1 cellular context compared by ENCODE assay signal in the genomic region with DNA sequence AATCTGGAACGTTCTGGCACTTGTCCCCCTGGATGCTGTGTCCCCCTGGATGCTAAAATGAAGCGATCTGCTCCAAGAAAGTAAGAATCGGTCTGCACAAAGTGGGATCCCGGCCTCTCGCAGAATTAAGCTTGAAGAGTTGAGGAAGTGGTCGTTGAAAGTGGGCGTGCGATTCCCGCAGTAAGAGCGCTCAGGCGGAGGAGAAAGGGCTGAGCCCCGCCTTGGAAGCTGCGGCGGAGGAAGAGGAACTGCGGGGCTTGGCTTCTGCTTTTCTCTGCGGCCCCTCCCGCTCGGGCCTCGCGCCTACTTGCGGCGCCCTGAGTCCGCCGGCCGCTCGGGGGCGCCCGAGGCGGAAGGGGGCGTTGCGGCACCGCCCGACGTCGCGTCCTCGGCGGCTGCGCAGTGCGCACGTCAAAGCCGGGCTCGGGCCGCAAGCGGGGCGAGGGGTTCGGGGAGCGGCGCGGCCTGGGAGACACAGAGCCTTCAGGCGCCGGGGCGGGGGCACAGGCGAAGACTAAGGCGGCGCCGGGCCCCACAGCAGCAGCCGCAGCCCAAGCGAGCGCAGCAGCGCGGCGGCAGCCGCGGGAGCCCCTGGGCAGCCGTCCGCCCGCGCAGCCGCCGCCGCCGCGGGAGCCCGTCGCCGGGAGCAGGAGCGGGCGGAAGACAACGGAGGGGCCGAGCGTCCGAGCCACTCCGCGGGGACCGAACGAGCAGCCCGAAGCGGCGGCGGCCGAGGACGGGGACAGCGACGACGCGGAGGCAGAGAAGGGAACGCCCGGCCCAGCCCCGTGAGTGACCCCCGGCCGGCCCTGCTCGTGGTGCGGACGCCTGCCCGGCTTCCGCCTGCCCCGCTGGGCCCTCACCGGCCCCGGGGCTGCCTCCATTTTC.
A peak's percentile ranks its signal among the peaks of the same experiment; 100 is the strongest.
TF ChIP-seq lines count a peak whose summit lies in the region.

A gene (plus strand): TSS at position 400 of the 888 bp plus-strand sequence. CDS start 47,160 bp downstream, outside the sequence.

TF ChIP-seq in HepG2, 621 proteins besides CTCF, POLR2A, EP300 and RAD21 (continued from another document and continues in another):
- TF ChIP-seq, protein P1, sequence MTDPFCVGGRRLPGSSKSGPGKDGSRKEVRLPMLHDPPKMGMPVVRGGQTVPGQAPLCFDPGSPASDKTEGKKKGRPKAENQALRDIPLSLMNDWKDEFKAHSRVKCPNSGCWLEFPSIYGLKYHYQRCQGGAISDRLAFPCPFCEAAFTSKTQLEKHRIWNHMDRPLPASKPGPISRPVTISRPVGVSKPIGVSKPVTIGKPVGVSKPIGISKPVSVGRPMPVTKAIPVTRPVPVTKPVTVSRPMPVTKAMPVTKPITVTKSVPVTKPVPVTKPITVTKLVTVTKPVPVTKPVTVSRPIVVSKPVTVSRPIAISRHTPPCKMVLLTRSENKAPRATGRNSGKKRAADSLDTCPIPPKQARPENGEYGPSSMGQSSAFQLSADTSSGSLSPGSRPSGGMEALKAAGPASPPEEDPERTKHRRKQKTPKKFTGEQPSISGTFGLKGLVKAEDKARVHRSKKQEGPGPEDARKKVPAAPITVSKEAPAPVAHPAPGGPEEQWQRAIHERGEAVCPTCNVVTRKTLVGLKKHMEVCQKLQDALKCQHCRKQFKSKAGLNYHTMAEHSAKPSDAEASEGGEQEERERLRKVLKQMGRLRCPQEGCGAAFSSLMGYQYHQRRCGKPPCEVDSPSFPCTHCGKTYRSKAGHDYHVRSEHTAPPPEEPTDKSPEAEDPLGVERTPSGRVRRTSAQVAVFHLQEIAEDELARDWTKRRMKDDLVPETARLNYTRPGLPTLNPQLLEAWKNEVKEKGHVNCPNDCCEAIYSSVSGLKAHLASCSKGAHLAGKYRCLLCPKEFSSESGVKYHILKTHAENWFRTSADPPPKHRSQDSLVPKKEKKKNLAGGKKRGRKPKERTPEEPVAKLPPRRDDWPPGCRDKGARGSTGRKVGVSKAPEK (CRISPR knock-in tag; IDR thresholded peaks at IDR 0.05; ENCODE audit: borderline replicate concordance) = peak; percentile 74; the same call in 1 of the 2 replicates
- TF ChIP-seq, protein P2, sequence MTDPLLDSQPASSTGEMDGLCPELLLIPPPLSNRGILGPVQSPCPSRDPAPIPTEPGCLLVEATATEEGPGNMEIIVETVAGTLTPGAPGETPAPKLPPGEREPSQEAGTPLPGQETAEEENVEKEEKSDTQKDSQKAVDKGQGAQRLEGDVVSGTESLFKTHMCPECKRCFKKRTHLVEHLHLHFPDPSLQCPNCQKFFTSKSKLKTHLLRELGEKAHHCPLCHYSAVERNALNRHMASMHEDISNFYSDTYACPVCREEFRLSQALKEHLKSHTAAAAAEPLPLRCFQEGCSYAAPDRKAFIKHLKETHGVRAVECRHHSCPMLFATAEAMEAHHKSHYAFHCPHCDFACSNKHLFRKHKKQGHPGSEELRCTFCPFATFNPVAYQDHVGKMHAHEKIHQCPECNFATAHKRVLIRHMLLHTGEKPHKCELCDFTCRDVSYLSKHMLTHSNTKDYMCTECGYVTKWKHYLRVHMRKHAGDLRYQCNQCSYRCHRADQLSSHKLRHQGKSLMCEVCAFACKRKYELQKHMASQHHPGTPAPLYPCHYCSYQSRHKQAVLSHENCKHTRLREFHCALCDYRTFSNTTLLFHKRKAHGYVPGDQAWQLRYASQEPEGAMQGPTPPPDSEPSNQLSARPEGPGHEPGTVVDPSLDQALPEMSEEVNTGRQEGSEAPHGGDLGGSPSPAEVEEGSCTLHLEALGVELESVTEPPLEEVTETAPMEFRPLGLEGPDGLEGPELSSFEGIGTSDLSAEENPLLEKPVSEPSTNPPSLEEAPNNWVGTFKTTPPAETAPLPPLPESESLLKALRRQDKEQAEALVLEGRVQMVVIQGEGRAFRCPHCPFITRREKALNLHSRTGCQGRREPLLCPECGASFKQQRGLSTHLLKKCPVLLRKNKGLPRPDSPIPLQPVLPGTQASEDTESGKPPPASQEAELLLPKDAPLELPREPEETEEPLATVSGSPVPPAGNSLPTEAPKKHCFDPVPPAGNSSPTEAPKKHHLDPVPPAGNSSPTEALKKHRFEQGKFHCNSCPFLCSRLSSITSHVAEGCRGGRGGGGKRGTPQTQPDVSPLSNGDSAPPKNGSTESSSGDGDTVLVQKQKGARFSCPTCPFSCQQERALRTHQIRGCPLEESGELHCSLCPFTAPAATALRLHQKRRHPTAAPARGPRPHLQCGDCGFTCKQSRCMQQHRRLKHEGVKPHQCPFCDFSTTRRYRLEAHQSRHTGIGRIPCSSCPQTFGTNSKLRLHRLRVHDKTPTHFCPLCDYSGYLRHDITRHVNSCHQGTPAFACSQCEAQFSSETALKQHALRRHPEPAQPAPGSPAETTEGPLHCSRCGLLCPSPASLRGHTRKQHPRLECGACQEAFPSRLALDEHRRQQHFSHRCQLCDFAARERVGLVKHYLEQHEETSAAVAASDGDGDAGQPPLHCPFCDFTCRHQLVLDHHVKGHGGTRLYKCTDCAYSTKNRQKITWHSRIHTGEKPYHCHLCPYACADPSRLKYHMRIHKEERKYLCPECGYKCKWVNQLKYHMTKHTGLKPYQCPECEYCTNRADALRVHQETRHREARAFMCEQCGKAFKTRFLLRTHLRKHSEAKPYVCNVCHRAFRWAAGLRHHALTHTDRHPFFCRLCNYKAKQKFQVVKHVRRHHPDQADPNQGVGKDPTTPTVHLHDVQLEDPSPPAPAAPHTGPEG (CRISPR knock-in tag; IDR thresholded peaks at IDR 0.05) = no peak; the same call in 1 of the 2 replicates
- TF ChIP-seq, protein P3, sequence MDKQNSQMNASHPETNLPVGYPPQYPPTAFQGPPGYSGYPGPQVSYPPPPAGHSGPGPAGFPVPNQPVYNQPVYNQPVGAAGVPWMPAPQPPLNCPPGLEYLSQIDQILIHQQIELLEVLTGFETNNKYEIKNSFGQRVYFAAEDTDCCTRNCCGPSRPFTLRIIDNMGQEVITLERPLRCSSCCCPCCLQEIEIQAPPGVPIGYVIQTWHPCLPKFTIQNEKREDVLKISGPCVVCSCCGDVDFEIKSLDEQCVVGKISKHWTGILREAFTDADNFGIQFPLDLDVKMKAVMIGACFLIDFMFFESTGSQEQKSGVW (CRISPR knock-in tag; IDR thresholded peaks at IDR 0.05; ENCODE audit: borderline replicate concordance) = no peak
- no peak for TF ChIP-seq RFXANK (CRISPR knock-in tag; IDR thresholded peaks at IDR 0.05)
- peak; percentile 9 for TF ChIP-seq TAF15 (IDR thresholded peaks at IDR 0.05; ENCODE audit: low read depth, low read length, poor library complexity, severe bottlenecking)
- peak; percentile 14; the same call in 1 of the 2 replicates for TF ChIP-seq MTF2 (CRISPR knock-in tag; IDR thresholded peaks at IDR 0.05; ENCODE audit: borderline replicate concordance)
- no peak for TF ChIP-seq FOSL1 (CRISPR knock-in tag; IDR thresholded peaks at IDR 0.05; ENCODE audit: borderline replicate concordance)
- TF ChIP-seq, protein P4, sequence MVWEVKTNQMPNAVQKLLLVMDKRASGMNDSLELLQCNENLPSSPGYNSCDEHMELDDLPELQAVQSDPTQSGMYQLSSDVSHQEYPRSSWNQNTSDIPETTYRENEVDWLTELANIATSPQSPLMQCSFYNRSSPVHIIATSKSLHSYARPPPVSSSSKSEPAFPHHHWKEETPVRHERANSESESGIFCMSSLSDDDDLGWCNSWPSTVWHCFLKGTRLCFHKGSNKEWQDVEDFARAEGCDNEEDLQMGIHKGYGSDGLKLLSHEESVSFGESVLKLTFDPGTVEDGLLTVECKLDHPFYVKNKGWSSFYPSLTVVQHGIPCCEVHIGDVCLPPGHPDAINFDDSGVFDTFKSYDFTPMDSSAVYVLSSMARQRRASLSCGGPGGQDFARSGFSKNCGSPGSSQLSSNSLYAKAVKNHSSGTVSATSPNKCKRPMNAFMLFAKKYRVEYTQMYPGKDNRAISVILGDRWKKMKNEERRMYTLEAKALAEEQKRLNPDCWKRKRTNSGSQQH (CRISPR knock-in tag; IDR thresholded peaks at IDR 0.05; ENCODE audit: low read depth) = 0 out of 2 replicates have a peak, but pooled peaks have one; percentile 48
- TF ChIP-seq, protein P5, sequence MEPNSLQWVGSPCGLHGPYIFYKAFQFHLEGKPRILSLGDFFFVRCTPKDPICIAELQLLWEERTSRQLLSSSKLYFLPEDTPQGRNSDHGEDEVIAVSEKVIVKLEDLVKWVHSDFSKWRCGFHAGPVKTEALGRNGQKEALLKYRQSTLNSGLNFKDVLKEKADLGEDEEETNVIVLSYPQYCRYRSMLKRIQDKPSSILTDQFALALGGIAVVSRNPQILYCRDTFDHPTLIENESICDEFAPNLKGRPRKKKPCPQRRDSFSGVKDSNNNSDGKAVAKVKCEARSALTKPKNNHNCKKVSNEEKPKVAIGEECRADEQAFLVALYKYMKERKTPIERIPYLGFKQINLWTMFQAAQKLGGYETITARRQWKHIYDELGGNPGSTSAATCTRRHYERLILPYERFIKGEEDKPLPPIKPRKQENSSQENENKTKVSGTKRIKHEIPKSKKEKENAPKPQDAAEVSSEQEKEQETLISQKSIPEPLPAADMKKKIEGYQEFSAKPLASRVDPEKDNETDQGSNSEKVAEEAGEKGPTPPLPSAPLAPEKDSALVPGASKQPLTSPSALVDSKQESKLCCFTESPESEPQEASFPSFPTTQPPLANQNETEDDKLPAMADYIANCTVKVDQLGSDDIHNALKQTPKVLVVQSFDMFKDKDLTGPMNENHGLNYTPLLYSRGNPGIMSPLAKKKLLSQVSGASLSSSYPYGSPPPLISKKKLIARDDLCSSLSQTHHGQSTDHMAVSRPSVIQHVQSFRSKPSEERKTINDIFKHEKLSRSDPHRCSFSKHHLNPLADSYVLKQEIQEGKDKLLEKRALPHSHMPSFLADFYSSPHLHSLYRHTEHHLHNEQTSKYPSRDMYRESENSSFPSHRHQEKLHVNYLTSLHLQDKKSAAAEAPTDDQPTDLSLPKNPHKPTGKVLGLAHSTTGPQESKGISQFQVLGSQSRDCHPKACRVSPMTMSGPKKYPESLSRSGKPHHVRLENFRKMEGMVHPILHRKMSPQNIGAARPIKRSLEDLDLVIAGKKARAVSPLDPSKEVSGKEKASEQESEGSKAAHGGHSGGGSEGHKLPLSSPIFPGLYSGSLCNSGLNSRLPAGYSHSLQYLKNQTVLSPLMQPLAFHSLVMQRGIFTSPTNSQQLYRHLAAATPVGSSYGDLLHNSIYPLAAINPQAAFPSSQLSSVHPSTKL (CRISPR knock-in tag; IDR thresholded peaks at IDR 0.05) = peak; percentile 58
- TF ChIP-seq, protein P6, sequence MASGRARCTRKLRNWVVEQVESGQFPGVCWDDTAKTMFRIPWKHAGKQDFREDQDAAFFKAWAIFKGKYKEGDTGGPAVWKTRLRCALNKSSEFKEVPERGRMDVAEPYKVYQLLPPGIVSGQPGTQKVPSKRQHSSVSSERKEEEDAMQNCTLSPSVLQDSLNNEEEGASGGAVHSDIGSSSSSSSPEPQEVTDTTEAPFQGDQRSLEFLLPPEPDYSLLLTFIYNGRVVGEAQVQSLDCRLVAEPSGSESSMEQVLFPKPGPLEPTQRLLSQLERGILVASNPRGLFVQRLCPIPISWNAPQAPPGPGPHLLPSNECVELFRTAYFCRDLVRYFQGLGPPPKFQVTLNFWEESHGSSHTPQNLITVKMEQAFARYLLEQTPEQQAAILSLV (CRISPR knock-in tag; IDR thresholded peaks at IDR 0.05; ENCODE audit: borderline replicate concordance) = 0 out of 2 replicates have a peak, but pooled peaks have one; percentile 67
- TF ChIP-seq RBAK (CRISPR knock-in tag; IDR thresholded peaks at IDR 0.05) = no peak
- peak; percentile 89; the same call in 1 of the 2 replicates for TF ChIP-seq ZNF329 (CRISPR knock-in tag; IDR thresholded peaks at IDR 0.05; ENCODE audit: low read depth)
- TF ChIP-seq, protein P7, sequence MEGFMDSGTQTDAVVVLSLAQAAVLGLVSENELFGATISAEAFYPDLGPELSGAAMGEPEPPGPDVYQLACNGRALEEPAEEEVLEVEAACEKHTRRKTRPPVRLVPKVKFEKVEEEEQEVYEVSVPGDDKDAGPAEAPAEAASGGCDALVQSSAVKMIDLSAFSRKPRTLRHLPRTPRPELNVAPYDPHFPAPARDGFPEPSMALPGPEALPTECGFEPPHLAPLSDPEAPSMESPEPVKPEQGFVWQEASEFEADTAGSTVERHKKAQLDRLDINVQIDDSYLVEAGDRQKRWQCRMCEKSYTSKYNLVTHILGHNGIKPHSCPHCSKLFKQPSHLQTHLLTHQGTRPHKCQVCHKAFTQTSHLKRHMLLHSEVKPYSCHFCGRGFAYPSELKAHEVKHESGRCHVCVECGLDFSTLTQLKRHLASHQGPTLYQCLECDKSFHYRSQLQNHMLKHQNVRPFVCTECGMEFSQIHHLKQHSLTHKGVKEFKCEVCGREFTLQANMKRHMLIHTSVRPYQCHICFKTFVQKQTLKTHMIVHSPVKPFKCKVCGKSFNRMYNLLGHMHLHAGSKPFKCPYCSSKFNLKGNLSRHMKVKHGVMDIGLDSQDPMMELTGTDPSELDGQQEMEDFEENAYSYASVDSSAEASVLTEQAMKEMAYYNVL (CRISPR knock-in tag; IDR thresholded peaks at IDR 0.05; ENCODE audit: borderline replicate concordance) = no peak
- peak; percentile 92 for TF ChIP-seq TARDBP (CRISPR knock-in tag; IDR thresholded peaks at IDR 0.05)
- TF ChIP-seq ZNF292 (CRISPR knock-in tag; IDR thresholded peaks at IDR 0.05; ENCODE audit: borderline replicate concordance, low read depth) = no peak; the same call in 1 of the 2 replicates
- TF ChIP-seq AHR (CRISPR knock-in tag; IDR thresholded peaks at IDR 0.05) = no peak; the same call in 1 of the 2 replicates
- no peak; the same call in 1 of the 2 replicates for TF ChIP-seq KDM5B (CRISPR knock-in tag; IDR thresholded peaks at IDR 0.05; ENCODE audit: borderline replicate concordance)
- no peak for TF ChIP-seq NCOA5 (CRISPR knock-in tag; IDR thresholded peaks at IDR 0.05)
- TF ChIP-seq ZNF530 (CRISPR knock-in tag; IDR thresholded peaks at IDR 0.05; ENCODE audit: low read depth) = no peak
- TF ChIP-seq MIER2 (CRISPR knock-in tag; IDR thresholded peaks at IDR 0.05) = peak; percentile 78
- TF ChIP-seq NR2F2 (IDR thresholded peaks at IDR 0.05; ENCODE audit: borderline replicate concordance, low read depth) = peak; percentile 48; the same call in 1 of the 2 replicates
- TF ChIP-seq, protein P8, sequence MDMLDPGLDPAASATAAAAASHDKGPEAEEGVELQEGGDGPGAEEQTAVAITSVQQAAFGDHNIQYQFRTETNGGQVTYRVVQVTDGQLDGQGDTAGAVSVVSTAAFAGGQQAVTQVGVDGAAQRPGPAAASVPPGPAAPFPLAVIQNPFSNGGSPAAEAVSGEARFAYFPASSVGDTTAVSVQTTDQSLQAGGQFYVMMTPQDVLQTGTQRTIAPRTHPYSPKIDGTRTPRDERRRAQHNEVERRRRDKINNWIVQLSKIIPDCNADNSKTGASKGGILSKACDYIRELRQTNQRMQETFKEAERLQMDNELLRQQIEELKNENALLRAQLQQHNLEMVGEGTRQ (IDR thresholded peaks at IDR 0.05; ENCODE audit: low read depth, low read length) = no peak
- TF ChIP-seq, protein P8 (CRISPR knock-in tag; IDR thresholded peaks at IDR 0.05; ENCODE audit: borderline replicate concordance) = no peak
- peak; percentile 15; the same call in 1 of the 2 replicates for TF ChIP-seq ZNF34 (CRISPR knock-in tag; IDR thresholded peaks at IDR 0.05; ENCODE audit: borderline replicate concordance)
- peak; percentile 69 for TF ChIP-seq MED1 (CRISPR knock-in tag; IDR thresholded peaks at IDR 0.05)
- TF ChIP-seq, protein P9, sequence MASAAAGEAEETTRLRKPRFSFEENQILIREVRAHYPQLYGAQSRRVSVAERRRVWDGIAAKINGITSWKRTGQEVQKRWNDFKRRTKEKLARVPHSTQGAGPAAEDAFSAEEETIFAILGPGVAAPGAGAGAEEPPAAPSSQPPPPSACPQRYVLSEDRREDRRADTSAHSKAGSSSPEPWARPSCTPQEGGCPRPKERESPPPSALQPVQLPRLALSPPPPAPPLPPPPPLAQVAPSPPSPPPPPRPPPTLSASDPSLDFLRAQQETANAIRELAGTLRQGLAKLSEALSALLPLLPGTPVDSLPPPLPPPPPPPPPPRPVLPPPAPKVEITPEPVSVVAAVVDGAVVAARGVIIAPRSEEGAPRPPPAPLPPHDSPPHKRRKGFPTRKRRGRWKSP (CRISPR knock-in tag; IDR thresholded peaks at IDR 0.05) = peak; percentile 81
